In the genomic region with DNA sequence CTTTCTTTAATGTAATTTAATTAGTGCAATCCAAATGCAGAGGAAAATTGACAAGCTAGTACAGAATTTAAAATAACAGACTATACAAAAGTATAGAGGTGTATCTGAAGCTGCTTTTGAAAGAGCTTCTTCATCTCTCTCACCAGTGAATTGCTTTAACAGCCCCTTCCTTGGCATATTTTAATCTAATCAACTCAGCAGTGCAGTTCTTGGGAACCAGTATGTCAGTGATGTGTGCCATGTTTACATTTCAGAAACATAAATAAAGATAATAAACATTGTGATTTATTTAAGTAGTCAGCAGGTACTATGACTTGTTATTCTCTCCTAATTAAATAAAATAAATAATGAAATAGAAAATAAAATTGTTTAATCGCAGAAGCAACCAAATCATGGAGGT, we compare ENCODE assay signal across 8 cellular contexts.
"Had no signal": no experiment of that assay in that cellular context is flagged by ENCODE, and none has a peak within 500 bp of the region (broad histone marks: within the 10 kb centered on the region; RNA-seq: fewer than 3 reads in every experiment).

No MANE protein-coding gene starts in this region.

- FAIRE-seq: HepG2, HTR-8/SVneo, K562 had no signal

- H3K27ac ChIP-seq: HL-60, KMS-11 had no signal

- H3K4me3 ChIP-seq: K562 had no signal

- H3K4me2 ChIP-seq: KMS-11 had no signal

- ATAC-seq: HepG2, K562 had no signal

- DNase-seq: IMR-90, KBM-7, KG1 had no signal

- H3K9ac ChIP-seq: KMS-11 had no signal
